Comparison of ENCODE assay signal across 26 cellular contexts in the genomic region with DNA sequence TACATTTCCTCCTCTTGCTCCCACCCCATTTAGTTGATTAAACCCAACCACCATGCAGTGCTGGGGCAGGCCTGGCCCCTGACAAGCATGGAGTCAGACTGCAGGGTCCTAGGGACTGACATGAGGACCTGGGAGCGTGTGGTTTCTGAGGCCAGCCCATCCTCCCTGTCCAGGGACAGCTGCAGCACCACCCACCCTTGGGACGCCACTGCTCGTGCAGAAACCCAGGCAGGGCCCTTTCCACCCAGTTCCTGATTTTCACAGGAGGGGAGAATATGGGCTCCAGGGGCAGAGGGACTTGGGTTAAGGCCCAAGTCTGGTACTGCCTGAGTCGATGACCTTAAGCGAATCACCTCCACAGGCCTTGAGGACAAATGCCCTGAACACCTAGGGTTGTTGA. TPM values are rescaled to one million over a fixed set of nuclear protein-coding genes. Genes with fewer than 3 reads are reported as not detected.
"Had no signal": no experiment of that assay in that cellular context is flagged by ENCODE, and none has a peak within 500 bp of the region (broad histone marks: within the 10 kb centered on the region; RNA-seq: fewer than 3 reads in every experiment).

No MANE protein-coding gene starts in this region.

- ATAC-seq: activated CD4-positive, alpha-beta T cell treated with anti-CD3 and anti-CD28 coated beads for 36 hours; activated T-helper 17 cell treated with anti-CD3 and anti-CD28 coated beads, Interleukin-2, amount 50 U/mL, for 72 hours; gastrocnemius medialis; heart left ventricle; lower lobe of right lung; natural killer cell treated with Interleukin-12 subunit alpha and Interleukin-12 subunit beta and Interleukin-15 and Interleukin-18, amount 100 ng/mL, for 72 hours had no signal

- DNase-seq: activated CD4-positive, alpha-beta memory T cell treated with anti-CD3 and anti-CD28 coated beads for 36 hours; activated CD4-positive, alpha-beta T cell treated with anti-CD3 and anti-CD28 coated beads for 36 hours; activated naive CD4-positive, alpha-beta T cell; activated naive CD8-positive, alpha-beta T cell treated with anti-CD3 and anti-CD28 coated beads, Interleukin-2, amount 10 ng/mL, durations not matched to agents 7 days and 5 days; activated T-cell treated with anti-CD3 and anti-CD28 coated beads for 4 hours; anterior cingulate cortex; colonic mucosa; gastrocnemius medialis; heart left ventricle; lower lobe of right lung; occipital lobe; posterior cingulate gyrus; sigmoid colon; spleen; stimulated activated CD4-positive, alpha-beta T cell treated with anti-CD3 and anti-CD28 coated beads, Interleukin-4, amount 100 ng/mL, for 4 hours; stimulated activated naive CD4-positive, alpha-beta T cell treated with Interleukin-2 at 50 U/mL for 16 hours; thyroid gland had no signal

- H3K27me3 ChIP-seq: colonic mucosa, gastrocnemius medialis, heart left ventricle, sigmoid colon, spleen, thyroid gland had no signal

- H3K4me3 Mint-ChIP-seq: activated CD4-positive, alpha-beta memory T cell treated with anti-CD3 and anti-CD28 coated beads for 36 hours; activated CD4-positive, alpha-beta T cell treated with anti-CD3 and anti-CD28 coated beads for 36 hours; activated naive CD8-positive, alpha-beta T cell treated with anti-CD3 and anti-CD28 coated beads, Interleukin-2, amount 10 ng/mL, durations not matched to agents 7 days and 5 days; activated T-helper 17 cell treated with anti-CD3 and anti-CD28 coated beads, Interleukin-2, amount 50 U/mL, for 72 hours; brain; central memory CD8-positive, alpha-beta T cell; natural killer cell treated with Interleukin-12 subunit alpha and Interleukin-12 subunit beta and Interleukin-15 and Interleukin-18, amount 100 ng/mL, for 72 hours had no signal

- H3K36me3 Mint-ChIP-seq: activated CD4-positive, alpha-beta memory T cell treated with anti-CD3 and anti-CD28 coated beads for 36 hours; activated naive CD8-positive, alpha-beta T cell treated with anti-CD3 and anti-CD28 coated beads, Interleukin-2, amount 10 ng/mL, durations not matched to agents 7 days and 5 days; brain; natural killer cell treated with Interleukin-12 subunit alpha and Interleukin-12 subunit beta and Interleukin-15 and Interleukin-18, amount 100 ng/mL, for 72 hours had no signal

- H3K36me3 ChIP-seq: colonic mucosa, gastrocnemius medialis had no signal

- H3K9me3 Mint-ChIP-seq: activated CD4-positive, alpha-beta memory T cell treated with anti-CD3 and anti-CD28 coated beads for 36 hours; activated naive CD8-positive, alpha-beta T cell treated with anti-CD3 and anti-CD28 coated beads, Interleukin-2, amount 10 ng/mL, durations not matched to agents 7 days and 5 days; activated T-helper 17 cell treated with anti-CD3 and anti-CD28 coated beads, Interleukin-2, amount 50 U/mL, for 72 hours; brain; central memory CD8-positive, alpha-beta T cell; natural killer cell treated with Interleukin-12 subunit alpha and Interleukin-12 subunit beta and Interleukin-15 and Interleukin-18, amount 100 ng/mL, for 72 hours had no signal

- H3K9me3 ChIP-seq: colonic mucosa, gastrocnemius medialis, heart left ventricle, lower lobe of right lung, sigmoid colon, spleen, thyroid gland had no signal

- H3K27ac ChIP-seq: colonic mucosa, gastrocnemius medialis, heart left ventricle, lower lobe of right lung, sigmoid colon, thyroid gland had no signal

- H3K4me3 ChIP-seq: colonic mucosa, gastrocnemius medialis, heart left ventricle, lower lobe of right lung, sigmoid colon, spleen, thyroid gland had no signal

- H3K4me1 ChIP-seq: colonic mucosa had no signal

- H3K27me3 Mint-ChIP-seq: activated CD4-positive, alpha-beta memory T cell treated with anti-CD3 and anti-CD28 coated beads for 36 hours; activated CD4-positive, alpha-beta T cell treated with anti-CD3 and anti-CD28 coated beads for 36 hours; activated T-helper 17 cell treated with anti-CD3 and anti-CD28 coated beads, Interleukin-2, amount 50 U/mL, for 72 hours; central memory CD8-positive, alpha-beta T cell; natural killer cell treated with Interleukin-12 subunit alpha and Interleukin-12 subunit beta and Interleukin-15 and Interleukin-18, amount 100 ng/mL, for 72 hours had no signal

- H3K27ac Mint-ChIP-seq: activated CD4-positive, alpha-beta memory T cell treated with anti-CD3 and anti-CD28 coated beads for 36 hours; activated CD4-positive, alpha-beta T cell treated with anti-CD3 and anti-CD28 coated beads for 36 hours; activated naive CD8-positive, alpha-beta T cell treated with anti-CD3 and anti-CD28 coated beads, Interleukin-2, amount 10 ng/mL, durations not matched to agents 7 days and 5 days; activated T-helper 17 cell treated with anti-CD3 and anti-CD28 coated beads, Interleukin-2, amount 50 U/mL, for 72 hours; natural killer cell treated with Interleukin-12 subunit alpha and Interleukin-12 subunit beta and Interleukin-15 and Interleukin-18, amount 100 ng/mL, for 72 hours had no signal

RNA-seq across cellular contexts. Expression of a gene that starts 39.8 kb away (rescaled TPM):
- total RNA-seq: activated CD4-positive, alpha-beta memory T cell treated with anti-CD3 and anti-CD28 coated beads for 36 hours; activated CD4-positive, alpha-beta T cell treated with anti-CD3 and anti-CD28 coated beads for 36 hours; activated naive CD8-positive, alpha-beta T cell treated with anti-CD3 and anti-CD28 coated beads, Interleukin-2, amount 10 ng/mL, durations not matched to agents 7 days and 5 days; activated T-helper 17 cell treated with anti-CD3 and anti-CD28 coated beads, Interleukin-2, amount 50 U/mL, for 72 hours; colonic mucosa; gastrocnemius medialis; heart left ventricle; lower lobe of right lung; natural killer cell treated with Interleukin-12 subunit alpha and Interleukin-12 subunit beta and Interleukin-15 and Interleukin-18, amount 100 ng/mL, for 72 hours; occipital lobe; renal cortical epithelial cell; sigmoid colon; spleen; subcutaneous adipose tissue; T-helper 2 cell treated with Interferon-gamma antibody and Interleukin-4, amounts not matched to agents 100 ng/mL and 5 ng/mL, for 36 hours; thyroid gland; urinary bladder had no signal
- polyA plus RNA-seq: esophagus, heart left ventricle, sigmoid colon, spleen, urinary bladder had no signal

RNA-seq across cellular contexts. Expression of a gene that starts 54.4 kb away (rescaled TPM):
- total RNA-seq: activated CD4-positive, alpha-beta memory T cell treated with anti-CD3 and anti-CD28 coated beads for 36 hours; activated CD4-positive, alpha-beta T cell treated with anti-CD3 and anti-CD28 coated beads for 36 hours; activated naive CD8-positive, alpha-beta T cell treated with anti-CD3 and anti-CD28 coated beads, Interleukin-2, amount 10 ng/mL, durations not matched to agents 7 days and 5 days; activated T-helper 17 cell treated with anti-CD3 and anti-CD28 coated beads, Interleukin-2, amount 50 U/mL, for 72 hours; colonic mucosa; gastrocnemius medialis; heart left ventricle; lower lobe of right lung; natural killer cell treated with Interleukin-12 subunit alpha and Interleukin-12 subunit beta and Interleukin-15 and Interleukin-18, amount 100 ng/mL, for 72 hours; occipital lobe; renal cortical epithelial cell; sigmoid colon; spleen; subcutaneous adipose tissue; T-helper 2 cell treated with Interferon-gamma antibody and Interleukin-4, amounts not matched to agents 100 ng/mL and 5 ng/mL, for 36 hours; thyroid gland; urinary bladder had no signal
- polyA plus RNA-seq: esophagus, sigmoid colon, spleen, urinary bladder had no signal
